27 cellular contexts compared by ENCODE assay signal in the genomic region with DNA sequence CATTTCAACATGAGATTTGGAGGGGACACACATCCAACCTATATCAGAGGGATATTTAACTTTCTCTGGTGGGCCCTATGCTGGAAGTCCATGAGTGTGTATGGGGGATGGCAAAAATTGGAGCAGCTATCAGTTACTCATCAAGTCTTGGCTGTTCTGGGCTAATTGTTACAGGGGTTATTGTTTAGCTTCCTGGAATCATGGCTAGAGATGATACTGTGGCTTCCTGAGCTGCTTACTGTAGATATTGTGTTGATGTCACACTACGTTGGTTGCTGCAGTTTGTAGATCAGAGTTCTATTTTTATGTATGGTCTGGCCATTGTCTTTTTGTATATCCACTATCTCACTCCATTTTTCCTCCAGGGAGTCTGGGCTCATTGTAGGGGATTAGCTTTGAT. TPM values are rescaled to one million over a fixed set of nuclear protein-coding genes. Genes with fewer than 3 reads are reported as not detected.
"Had no signal": no experiment of that assay in that cellular context is flagged by ENCODE, and none has a peak within 500 bp of the region (broad histone marks: within the 10 kb centered on the region; RNA-seq: fewer than 3 reads in every experiment).

No MANE protein-coding gene starts in this region.

- H3K4me3 ChIP-seq: neural progenitor cell, pancreas, psoas muscle, right lobe of liver, sigmoid colon, stomach, thoracic aorta, thyroid gland, tibial nerve, upper lobe of left lung, vagina had no signal

- FAIRE-seq: pancreas, small intestine, urothelium cell line had no signal

- H3K27ac ChIP-seq: neural progenitor cell, pancreas, psoas muscle, right lobe of liver, sigmoid colon, thoracic aorta, thyroid gland, tibial nerve, upper lobe of left lung, vagina had no signal

- H3K9me3 ChIP-seq: pancreas, psoas muscle, right lobe of liver, sigmoid colon, thoracic aorta, thyroid gland, upper lobe of left lung, vagina had no signal

- H3K36me3 ChIP-seq: neural progenitor cell, pancreas, right lobe of liver, sigmoid colon, stomach, thoracic aorta, thyroid gland, tibial nerve, upper lobe of left lung, vagina had no signal

- H3K9ac ChIP-seq: neural progenitor cell had no signal

- DNase-seq: naive thymus-derived CD4-positive, alpha-beta T cell; natural killer cell; nucleus accumbens; pancreas; psoas muscle; right cardiac atrium; right lobe of liver; sigmoid colon; small intestine; stimulated activated CD4-positive, alpha-beta T cell treated with anti-CD3 and anti-CD28 coated beads, Interleukin-15, amount 100 ng/mL, for 24 hours; stimulated activated CD4-positive, alpha-beta T cell treated with anti-CD3 and anti-CD28 coated beads, Interleukin-2, amount 100 ng/mL, for 24 hours; stimulated activated CD4-positive, alpha-beta T cell treated with anti-CD3 and anti-CD28 coated beads, Interleukin-2, amount 100 ng/mL, for 48 hours; stimulated activated CD4-positive, alpha-beta T cell treated with anti-CD3 and anti-CD28 coated beads, Interleukin-4, amount 100 ng/mL, for 24 hours; stimulated activated naive B cell treated with anti-CD40 and anti-IgM and Interleukin-4, amounts not matched to agents 10 μg/mL and 1 μg/mL and 100 μg/mL, for 72 hours; stimulated activated naive CD4-positive, alpha-beta T cell treated with Interleukin-2 at 50 U/mL for 16 hours; stomach; thyroid gland; trophoblast cell; upper lobe of left lung had no signal

- H2AFZ ChIP-seq: neural progenitor cell had no signal

- H3K4me1 ChIP-seq: psoas muscle had no signal

- H3K4me2 ChIP-seq: neural progenitor cell had no signal

- H3K27me3 ChIP-seq: neural progenitor cell, pancreas, right lobe of liver, sigmoid colon, stomach, thyroid gland, upper lobe of left lung, vagina had no signal

RNA-seq across cellular contexts. Expression of a gene that starts 20.9 kb away (rescaled TPM):
- total RNA-seq: osteocyte, temporal lobe had no signal
- polyA plus RNA-seq: naive thymus-derived CD4-positive, alpha-beta T cell; neural cell had no signal
